Comparison of ENCODE assay signal across 1 cellular context in the genomic region with DNA sequence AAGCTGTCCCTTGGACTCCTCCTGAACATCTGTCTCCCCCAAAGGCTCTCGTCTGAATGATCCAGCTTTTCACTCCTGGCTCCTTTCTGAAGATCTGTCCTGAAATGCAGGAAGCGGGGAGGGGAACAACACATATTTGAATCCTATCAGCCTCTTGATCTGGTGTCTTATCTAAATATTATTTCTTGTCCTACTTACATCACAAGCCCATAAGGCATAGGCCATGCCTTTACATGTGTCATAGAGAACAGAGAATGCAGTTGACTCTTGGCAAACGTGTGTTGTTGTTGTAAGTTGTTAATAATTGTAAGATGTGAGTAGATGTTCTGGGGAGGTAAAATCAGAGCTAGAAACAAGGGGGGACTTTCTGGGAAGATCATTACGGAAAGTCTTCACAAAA.
TF ChIP-seq lines count a peak whose summit lies in the region.

No MANE protein-coding gene starts in this region.

TF ChIP-seq in H1, 55 proteins besides CTCF, POLR2A, EP300 and RAD21:
- TF ChIP-seq CHD1 (IDR thresholded peaks at IDR 0.05; ENCODE audit: low read depth, low read length) (no peak), KDM4A (IDR thresholded peaks at IDR 0.05; ENCODE audit: low read depth, low read length, severe bottlenecking) (no peak), JUND (IDR thresholded peaks at IDR 0.05; ENCODE audit: low read length) (no peak), BACH1 (IDR thresholded peaks at IDR 0.05; ENCODE audit: low read length) (no peak), TCF12 (IDR thresholded peaks at IDR 0.05; ENCODE audit: low read depth, low read length) (no peak), JUN (IDR thresholded peaks at IDR 0.05; ENCODE audit: low read depth, low read length) (no peak), SP4 (IDR thresholded peaks at IDR 0.05; ENCODE audit: low read length) (no peak), RFX5 (IDR thresholded peaks at IDR 0.05; ENCODE audit: borderline replicate concordance, low read depth, low read length) (no peak), CTBP2 (IDR thresholded peaks at IDR 0.05; ENCODE audit: borderline replicate concordance, insufficient read depth, insufficient read length, low read length) (no peak), GTF2F1 (IDR thresholded peaks at IDR 0.05; ENCODE audit: borderline replicate concordance, low read depth, low read length) (no peak), BCL11A (IDR thresholded peaks at IDR 0.05; ENCODE audit: low read depth in 2 of 2, low read length in 2 of 2) (no peak), ATF3 (IDR thresholded peaks at IDR 0.05; ENCODE audit: insufficient read depth, low read depth, low read length) (no peak), SIX5 (IDR thresholded peaks at IDR 0.05; ENCODE audit: low read depth, low read length) (no peak), TAF7 (optimal IDR thresholded peaks at IDR 0.05; ENCODE audit: borderline replicate concordance, low read depth, low read length) (no peak), GABPA (IDR thresholded peaks at IDR 0.05; ENCODE audit: borderline replicate concordance, insufficient read depth, low read length) (no peak)
- TF ChIP-seq, protein P1, sequence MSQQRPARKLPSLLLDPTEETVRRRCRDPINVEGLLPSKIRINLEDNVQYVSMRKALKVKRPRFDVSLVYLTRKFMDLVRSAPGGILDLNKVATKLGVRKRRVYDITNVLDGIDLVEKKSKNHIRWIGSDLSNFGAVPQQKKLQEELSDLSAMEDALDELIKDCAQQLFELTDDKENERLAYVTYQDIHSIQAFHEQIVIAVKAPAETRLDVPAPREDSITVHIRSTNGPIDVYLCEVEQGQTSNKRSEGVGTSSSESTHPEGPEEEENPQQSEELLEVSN (IDR thresholded peaks at IDR 0.05) = no peak
